ENCODE assay signal across 10 cellular contexts in the genomic region with DNA sequence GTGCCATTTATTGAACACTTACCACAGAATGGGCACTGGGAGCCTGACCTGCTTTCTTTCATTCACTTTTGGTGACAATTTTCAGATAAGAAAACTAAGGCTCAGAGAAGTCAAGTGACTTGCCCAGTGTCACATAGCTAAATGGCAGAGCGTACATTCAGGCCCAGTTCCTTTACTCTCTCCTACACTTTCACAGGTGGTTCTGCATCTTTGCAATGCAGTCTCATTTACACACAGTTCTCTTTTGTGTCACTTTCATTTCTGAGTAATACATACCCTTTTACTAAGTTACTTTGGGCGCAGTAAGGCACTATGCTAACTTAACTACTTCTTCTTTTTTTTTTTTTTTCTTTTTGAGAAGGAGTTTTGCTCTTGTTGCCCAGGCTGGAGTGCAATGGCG. TPM values are rescaled to one million over a fixed set of nuclear protein-coding genes. Genes with fewer than 3 reads are reported as not detected.
A peak's percentile ranks its signal among the peaks of the same experiment; 100 is the strongest.
DNase-seq lines count a peak whose midpoint lies in the region; ATAC-seq and TF ChIP-seq lines count a peak whose summit lies in the region.
"Had no signal": no experiment of that assay in that cellular context is flagged by ENCODE, and none has a peak within 500 bp of the region (broad histone marks: within the 10 kb centered on the region; RNA-seq: fewer than 3 reads in every experiment).

No MANE protein-coding gene starts in this region.

- peaks cover 53% of the 10 kb centered on the region for H3K36me3 Mint-ChIP-seq in activated CD4-positive, alpha-beta T cell treated with anti-CD3 and anti-CD28 coated beads, Interleukin-2, amount 10 ng/mL, durations not matched to agents 24 days and 14 days (ENCODE audit: low read depth)
- peaks cover 25% of the 10 kb centered on the region for H3K36me3 Mint-ChIP-seq in stimulated activated memory B cell treated with anti-CD40 and anti-IgM and Interleukin-4, amounts not matched to agents 10 μg/mL and 1 μg/mL and 100 μg/mL, for 72 hours

- DNase-seq in activated CD4-positive, alpha-beta T cell treated with anti-CD3 and anti-CD28 coated beads, Interleukin-2, amount 10 ng/mL, durations not matched to agents 24 days and 14 days, result peak; percentile 69
- DNase-seq in activated CD4-positive, alpha-beta T cell treated with anti-CD3 and anti-CD28 coated beads for 1 hour, result no peak
- DNase-seq in NB4 (ENCODE audit: low read depth) (peak; percentile 49), Ammon's horn (ENCODE audit: low spot score) (no peak), left lung (no peak), RPMI8226 (no peak)

- H3K36me3 ChIP-seq in left lung, result peaks cover 0 to 5% of the 10 kb centered on the region in 2 donors

- peak overlapping the region in 1 of 2 donors; percentile 58 for H3K27ac ChIP-seq in left lung

- H3K4me1 Mint-ChIP-seq in activated CD4-positive, alpha-beta T cell treated with anti-CD3 and anti-CD28 coated beads, Interleukin-2, amount 10 ng/mL, durations not matched to agents 24 days and 14 days, result peaks cover 79% of the 10 kb centered on the region
- H3K4me1 Mint-ChIP-seq in stimulated activated memory B cell treated with anti-CD40 and anti-IgM and Interleukin-4, amounts not matched to agents 10 μg/mL and 1 μg/mL and 100 μg/mL, for 72 hours, result peaks cover 70% of the 10 kb centered on the region

- ATAC-seq in HG02840 (IDR thresholded peaks at IDR 0.05; ENCODE audit: low FRiP score, unreplicated experiment), result peak; percentile 98
- peak; percentile 99 for ATAC-seq in stimulated activated memory B cell treated with anti-CD40 and anti-IgM and Interleukin-4, amounts not matched to agents 10 μg/mL and 1 μg/mL and 100 μg/mL, for 72 hours
- no peak for ATAC-seq in left lung

- H3K9me3 Mint-ChIP-seq in activated CD4-positive, alpha-beta T cell treated with anti-CD3 and anti-CD28 coated beads, Interleukin-2, amount 10 ng/mL, durations not matched to agents 24 days and 14 days, result peaks cover 4% of the 10 kb centered on the region
- H3K9me3 Mint-ChIP-seq in stimulated activated memory B cell treated with anti-CD40 and anti-IgM and Interleukin-4, amounts not matched to agents 10 μg/mL and 1 μg/mL and 100 μg/mL, for 72 hours, result no peaks in the 10 kb centered on the region
- H3K9me3 Mint-ChIP-seq: type B pancreatic cell had no signal

- H3K27ac Mint-ChIP-seq in activated CD4-positive, alpha-beta T cell treated with anti-CD3 and anti-CD28 coated beads, Interleukin-2, amount 10 ng/mL, durations not matched to agents 24 days and 14 days, result peak overlapping the region; percentile 86
- peak overlapping the region; percentile 70 for H3K27ac Mint-ChIP-seq in stimulated activated memory B cell treated with anti-CD40 and anti-IgM and Interleukin-4, amounts not matched to agents 10 μg/mL and 1 μg/mL and 100 μg/mL, for 72 hours

- intact Hi-C loops in activated CD4-positive, alpha-beta T cell treated with anti-CD3 and anti-CD28 coated beads, Interleukin-2, amount 10 ng/mL, durations not matched to agents 24 days and 14 days (cut with micrococcal nuclease), result loop anchor here (1.0 kb wide), 3 partner anchors 20 to 284 kb away; no protein-coding TSS in a partner anchor
- intact Hi-C loops in left lung (cut with DNase I), result no loop called here

- H3K4me3 ChIP-seq in NB4 (ENCODE audit: low read depth, low read length), result no peak overlapping the region
- H3K4me3 ChIP-seq in left lung, result no peak overlapping the region
- H3K4me3 ChIP-seq: smooth muscle cell had no signal

- no peaks in the 10 kb centered on the region for H3K9me3 ChIP-seq in left lung

- H3K27me3 ChIP-seq in left lung, result no peaks in the 10 kb centered on the region

- peaks cover 31 to 98% of the 10 kb centered on the region in 2 donors for H3K4me1 ChIP-seq in left lung

- H3K27me3 Mint-ChIP-seq in activated CD4-positive, alpha-beta T cell treated with anti-CD3 and anti-CD28 coated beads, Interleukin-2, amount 10 ng/mL, durations not matched to agents 24 days and 14 days, result no peaks in the 10 kb centered on the region
- H3K27me3 Mint-ChIP-seq in stimulated activated memory B cell treated with anti-CD40 and anti-IgM and Interleukin-4, amounts not matched to agents 10 μg/mL and 1 μg/mL and 100 μg/mL, for 72 hours, result no peaks in the 10 kb centered on the region
- H3K27me3 Mint-ChIP-seq: type B pancreatic cell had no signal

- peak overlapping the region; percentile 63 for H3K4me3 Mint-ChIP-seq in activated CD4-positive, alpha-beta T cell treated with anti-CD3 and anti-CD28 coated beads, Interleukin-2, amount 10 ng/mL, durations not matched to agents 24 days and 14 days
- no peak overlapping the region for H3K4me3 Mint-ChIP-seq in stimulated activated memory B cell treated with anti-CD40 and anti-IgM and Interleukin-4, amounts not matched to agents 10 μg/mL and 1 μg/mL and 100 μg/mL, for 72 hours
- H3K4me3 Mint-ChIP-seq: type B pancreatic cell had no signal

- no peak for TF ChIP-seq POLR2A in NB4 (IDR thresholded peaks at IDR 0.05; ENCODE audit: extremely low read depth, insufficient read length)

- no peak for TF ChIP-seq CTCF in NB4 (IDR thresholded peaks at IDR 0.05; ENCODE audit: low read depth, low read length)
- TF ChIP-seq CTCF in left lung (IDR thresholded peaks at IDR 0.05), result no peak

RNA-seq across cellular contexts. Expression of a gene that starts 8.3 kb away (rescaled TPM):
- total RNA-seq in activated CD4-positive, alpha-beta T cell treated with anti-CD3 and anti-CD28 coated beads, Interleukin-2, amount 10 ng/mL, durations not matched to agents 24 days and 14 days, result 122 and 127 TPM in 2 replicates
- total RNA-seq in left lung, result 10 to 100 TPM; 27.8 to 46.4 TPM

RNA-seq across cellular contexts. Expression of a gene that starts 53.6 kb away (rescaled TPM):
- 49.2 and 49.5 TPM in 2 replicates for total RNA-seq in activated CD4-positive, alpha-beta T cell treated with anti-CD3 and anti-CD28 coated beads, Interleukin-2, amount 10 ng/mL, durations not matched to agents 24 days and 14 days
- 10 to 100 TPM; 13.6 to 16.8 TPM for total RNA-seq in left lung

Comparison
In these comparisons a context has a peak if more than half of its experiments do, and no peak if none do; other contexts are left out.
1. DNase-seq: peak in activated CD4-positive, alpha-beta T cell treated with anti-CD3 and anti-CD28 coated beads, Interleukin-2, amount 10 ng/mL, durations not matched to agents 24 days and 14 days (single experiment) and NB4 (single experiment); none in activated CD4-positive, alpha-beta T cell treated with anti-CD3 and anti-CD28 coated beads for 1 hour (single experiment), Ammon's horn (single experiment), left lung (0 of 2) and RPMI8226 (single experiment).